ENCODE assay signal across 18 cellular contexts in genomic region chr3:155846119-155846518, GRCh38. TPM values are rescaled to one million over a fixed set of nuclear protein-coding genes. Genes with fewer than 3 reads are reported as not detected.
DNase-seq lines count a peak whose midpoint lies in the region; ATAC-seq, FAIRE-seq and TF ChIP-seq lines count a peak whose summit lies in the region.
"Had no signal": no experiment of that assay in that cellular context is flagged by ENCODE, and none has a peak within 500 bp of the region (broad histone marks: within the 10 kb centered on the region; RNA-seq: fewer than 3 reads in every experiment).

No MANE protein-coding gene starts in this region.

- H2AFZ ChIP-seq in Loucy (ENCODE audit: low read length), result no peak overlapping the region
- no peak overlapping the region for H2AFZ ChIP-seq in astrocyte (ENCODE audit: low read depth, low read length)
- H2AFZ ChIP-seq: parathyroid adenoma had no signal

- peaks cover 20% of the 10 kb centered on the region for H3K36me3 Mint-ChIP-seq in T-helper 1 cell treated with Interleukin-12 subunit alpha and Interleukin-12 subunit beta and Interleukin-4 antibody, amounts not matched to agents 30 μg/mL and 1 μg/mL, for 36 hours (ENCODE audit: low read depth)
- no peaks in the 10 kb centered on the region for H3K36me3 Mint-ChIP-seq in astrocyte (ENCODE audit: low read depth, unreplicated experiment)
- H3K36me3 Mint-ChIP-seq in naive thymus-derived CD4-positive, alpha-beta T cell, result peaks cover 0 to 16% (median 10%) of the 10 kb centered on the region in 5 donors

- no peaks in the 10 kb centered on the region for H3K27me3 Mint-ChIP-seq in T-helper 1 cell treated with Interleukin-12 subunit alpha and Interleukin-12 subunit beta and Interleukin-4 antibody, amounts not matched to agents 30 μg/mL and 1 μg/mL, for 36 hours (ENCODE audit: low read depth)
- H3K27me3 Mint-ChIP-seq in astrocyte (ENCODE audit: low read depth, unreplicated experiment), result no peaks in the 10 kb centered on the region
- H3K27me3 Mint-ChIP-seq in naive thymus-derived CD4-positive, alpha-beta T cell, result no peaks in the 10 kb centered on the region
- H3K27me3 Mint-ChIP-seq: dendritic cell treated with granulocyte-macrophage colony-stimulating factor and Interleukin-4, amounts not matched to agents 40 ng/mL and 50 ng/mL, for 4 days had no signal

- TF ChIP-seq CTCF in Loucy (conservative IDR thresholded peaks at IDR 0.05; ENCODE audit: low read length) (no peak), astrocyte (IDR thresholded peaks at IDR 0.05; ENCODE audit: insufficient read depth, low read depth, low read length) (no peak), left ventricle myocardium inferior (IDR thresholded peaks at IDR 0.05; ENCODE audit: borderline replicate concordance) (no peak), omental fat pad (IDR thresholded peaks at IDR 0.05) (no peak)

- POLR2A ChIA-PET in naive thymus-derived CD4-positive, alpha-beta T cell (lab: Charles Lee), result no interaction called here

- no peak for DNase-seq in T-helper 1 cell
- DNase-seq in astrocyte (ENCODE audit: low read depth), result peak; percentile 57
- no peak for DNase-seq in naive thymus-derived CD4-positive, alpha-beta T cell
- DNase-seq in left ventricle myocardium inferior, result no peak
- DNase-seq in omental fat pad (ENCODE audit: low spot score), result no peak
- DNase-seq in left cardiac atrium, result no peak
- DNase-seq: 8988T, aorta, H9, mucosa of descending colon, NCI-H2081 treated with DMSO at 0.1 percent for 48 hours, NCI-H69 had no signal

- CTCF ChIA-PET in naive thymus-derived CD4-positive, alpha-beta T cell (lab: Charles Lee), result no interaction called here

- no peaks in the 10 kb centered on the region for H3K9me2 ChIP-seq in Loucy (replicated peaks; ENCODE audit: low read depth, low read length)

- no peak for FAIRE-seq in astrocyte (lab: Jason Lieb, UNC)

- H3K9me3 ChIP-seq in Loucy (ENCODE audit: insufficient read depth, low read depth, low read length) (no peaks in the 10 kb centered on the region), astrocyte (ENCODE audit: insufficient read depth, low read depth, low read length) (no peaks in the 10 kb centered on the region), left ventricle myocardium inferior (replicated peaks) (no peaks in the 10 kb centered on the region)
- no peaks in the 10 kb centered on the region for H3K9me3 ChIP-seq in naive thymus-derived CD4-positive, alpha-beta T cell (ENCODE audit: control insufficient read depth in 2 of 3, low read length in 3 of 3)
- H3K9me3 ChIP-seq: mucosa of descending colon had no signal

- intact Hi-C loops in naive thymus-derived CD4-positive, alpha-beta T cell (cut with micrococcal nuclease), result no loop called here
- intact Hi-C loops in left ventricle myocardium inferior (cut with micrococcal nuclease) (no loop called here), left cardiac atrium (cut with DNase I) (no loop called here)

- H3F3A ChIP-seq in Loucy (ENCODE audit: low read depth), result no peaks in the 10 kb centered on the region

- no peaks in the 10 kb centered on the region for H3K27me3 ChIP-seq in Loucy (ENCODE audit: insufficient read depth, low read length, poor library complexity, severe bottlenecking)
- H3K27me3 ChIP-seq in astrocyte (ENCODE audit: insufficient read depth, low read length), result no peaks in the 10 kb centered on the region
- H3K27me3 ChIP-seq in naive thymus-derived CD4-positive, alpha-beta T cell (ENCODE audit: control insufficient read depth in 2 of 2, insufficient read depth in 2 of 2, low read length in 2 of 2), result no peaks in the 10 kb centered on the region
- H3K27me3 ChIP-seq in left ventricle myocardium inferior (ENCODE audit: low read depth), result no peaks in the 10 kb centered on the region

- H3K4me1 ChIP-seq in Loucy (ENCODE audit: insufficient read depth, low read length, poor library complexity, severe bottlenecking) (peaks cover 32% of the 10 kb centered on the region), astrocyte (ENCODE audit: insufficient read depth, low read length) (peaks cover 3% of the 10 kb centered on the region), left ventricle myocardium inferior (peaks cover 55% of the 10 kb centered on the region)
- peaks cover 4 to 25% of the 10 kb centered on the region in 2 donors for H3K4me1 ChIP-seq in naive thymus-derived CD4-positive, alpha-beta T cell (ENCODE audit: control insufficient read depth in 2 of 2, insufficient read depth in 2 of 2, low read length in 2 of 2)

- H3K36me3 ChIP-seq in Loucy (ENCODE audit: insufficient read depth, low read length) (no peaks in the 10 kb centered on the region), astrocyte (ENCODE audit: insufficient read depth, low read length) (peaks cover 5% of the 10 kb centered on the region), left ventricle myocardium inferior (peaks cover 11% of the 10 kb centered on the region)
- no peaks in the 10 kb centered on the region for H3K36me3 ChIP-seq in naive thymus-derived CD4-positive, alpha-beta T cell (ENCODE audit: control insufficient read depth in 2 of 3, insufficient read depth in 3 of 3, low read length in 3 of 3)

- no peaks in the 10 kb centered on the region for H3K9me3 Mint-ChIP-seq in T-helper 1 cell treated with Interleukin-12 subunit alpha and Interleukin-12 subunit beta and Interleukin-4 antibody, amounts not matched to agents 30 μg/mL and 1 μg/mL, for 36 hours
- H3K9me3 Mint-ChIP-seq in astrocyte (ENCODE audit: unreplicated experiment), result no peaks in the 10 kb centered on the region
- H3K9me3 Mint-ChIP-seq in naive thymus-derived CD4-positive, alpha-beta T cell, result no peaks in the 10 kb centered on the region
- H3K9me3 Mint-ChIP-seq: dendritic cell treated with granulocyte-macrophage colony-stimulating factor and Interleukin-4, amounts not matched to agents 40 ng/mL and 50 ng/mL, for 4 days; H9 had no signal

- H3K27ac Mint-ChIP-seq in T-helper 1 cell treated with Interleukin-12 subunit alpha and Interleukin-12 subunit beta and Interleukin-4 antibody, amounts not matched to agents 30 μg/mL and 1 μg/mL, for 36 hours, result no peak overlapping the region
- H3K27ac Mint-ChIP-seq in astrocyte (ENCODE audit: unreplicated experiment), result no peak overlapping the region
- H3K27ac Mint-ChIP-seq in naive thymus-derived CD4-positive, alpha-beta T cell, result peak overlapping the region in 3 of 9 donors; percentile 2 to 36 (median 21)
- H3K27ac Mint-ChIP-seq: dendritic cell treated with granulocyte-macrophage colony-stimulating factor and Interleukin-4, amounts not matched to agents 40 ng/mL and 50 ng/mL, for 4 days; H9 had no signal

- H3K4me2 ChIP-seq in Loucy (ENCODE audit: low read depth, low read length, poor library complexity, severe bottlenecking), result peak overlapping the region; percentile 72
- H3K4me2 ChIP-seq in astrocyte (ENCODE audit: low read length), result no peak overlapping the region

- no peak overlapping the region for H3K9ac ChIP-seq in Loucy (ENCODE audit: low read depth, low read length, poor library complexity, severe bottlenecking)
- no peak overlapping the region for H3K9ac ChIP-seq in astrocyte (ENCODE audit: low read length)
- H3K9ac ChIP-seq: parathyroid adenoma had no signal

- H3K4me3 Mint-ChIP-seq in T-helper 1 cell treated with Interleukin-12 subunit alpha and Interleukin-12 subunit beta and Interleukin-4 antibody, amounts not matched to agents 30 μg/mL and 1 μg/mL, for 36 hours, result peak overlapping the region; percentile 3
- no peak overlapping the region for H3K4me3 Mint-ChIP-seq in astrocyte (ENCODE audit: unreplicated experiment)
- H3K4me3 Mint-ChIP-seq in naive thymus-derived CD4-positive, alpha-beta T cell, result peak overlapping the region in 7 of 10 donors; percentile 2 to 61 (median 21)
- H3K4me3 Mint-ChIP-seq: dendritic cell treated with granulocyte-macrophage colony-stimulating factor and Interleukin-4, amounts not matched to agents 40 ng/mL and 50 ng/mL, for 4 days; H9 had no signal

- H4K20me1 ChIP-seq in Loucy (ENCODE audit: insufficient read depth, low read length, poor library complexity, severe bottlenecking) (peaks cover 32% of the 10 kb centered on the region), astrocyte (ENCODE audit: insufficient read depth, low read length) (peaks cover 66% of the 10 kb centered on the region)

- no peak for ATAC-seq in naive thymus-derived CD4-positive, alpha-beta T cell
- ATAC-seq in omental fat pad (ENCODE audit: low FRiP score) (no peak), left cardiac atrium (no peak)
- ATAC-seq: esophagus mucosa, mucosa of descending colon had no signal

- H3K27ac ChIP-seq in astrocyte (ENCODE audit: low read depth, low read length), result no peak overlapping the region
- no peak overlapping the region for H3K27ac ChIP-seq in naive thymus-derived CD4-positive, alpha-beta T cell (ENCODE audit: low read depth, low read length)
- H3K27ac ChIP-seq in left ventricle myocardium inferior (replicated peaks), result no peak overlapping the region
- H3K27ac ChIP-seq: parathyroid adenoma, skin epidermis had no signal

- H3K4me1 Mint-ChIP-seq in T-helper 1 cell treated with Interleukin-12 subunit alpha and Interleukin-12 subunit beta and Interleukin-4 antibody, amounts not matched to agents 30 μg/mL and 1 μg/mL, for 36 hours (ENCODE audit: low read depth), result peaks cover 36% of the 10 kb centered on the region
- H3K4me1 Mint-ChIP-seq in astrocyte (ENCODE audit: low read depth, unreplicated experiment), result peaks cover 10% of the 10 kb centered on the region
- H3K4me1 Mint-ChIP-seq in naive thymus-derived CD4-positive, alpha-beta T cell, result peaks cover 27 to 68% (median 54%) of the 10 kb centered on the region in 7 donors
- H3K4me1 Mint-ChIP-seq: H9 had no signal

- H3K79me2 ChIP-seq in Loucy (ENCODE audit: insufficient read depth, low read length) (peaks cover 62% of the 10 kb centered on the region), astrocyte (ENCODE audit: insufficient read depth, low read length) (peaks cover 89% of the 10 kb centered on the region)

- H3K4me3 ChIP-seq in Loucy (ENCODE audit: low read length, poor library complexity, severe bottlenecking) (peak overlapping the region; percentile 57), astrocyte (ENCODE audit: insufficient read depth, low read depth, low read length) (no peak overlapping the region), left ventricle myocardium inferior (no peak overlapping the region)
- no peak overlapping the region for H3K4me3 ChIP-seq in naive thymus-derived CD4-positive, alpha-beta T cell (ENCODE audit: low read length)
- H3K4me3 ChIP-seq: mucosa of descending colon, skin epidermis had no signal

RNA-seq across cellular contexts. Expression of gene SLC33A1, which starts 8.1 kb away (rescaled TPM):
- total RNA-seq in astrocyte, result 27.3 and 30.4 TPM in 2 replicates
- 10 to 100 TPM; 19.8 to 40.8 (median 31.9) TPM for total RNA-seq in naive thymus-derived CD4-positive, alpha-beta T cell
- 10 to 100 TPM in 1 of 2 donors, 1 to 10 TPM in 1; 9.4 to 14.5 TPM for polyA plus RNA-seq in naive thymus-derived CD4-positive, alpha-beta T cell
- 22.4 TPM for total RNA-seq in left ventricle myocardium inferior
- total RNA-seq in omental fat pad, result 10 to 100 TPM; 16.1 to 30.4 (median 26.8) TPM
- 10 to 100 TPM; 20.4 to 26.6 TPM for total RNA-seq in left cardiac atrium

RNA-seq across cellular contexts. Expression of gene GMPS, which starts 24.3 kb away (rescaled TPM):
- total RNA-seq in astrocyte, result 58.1 and 59.7 TPM in 2 replicates
- total RNA-seq in naive thymus-derived CD4-positive, alpha-beta T cell, result 10 to 100 TPM; 36.3 to 85.1 (median 45.4) TPM
- 10 to 100 TPM; 57.9 to 73.1 TPM for polyA plus RNA-seq in naive thymus-derived CD4-positive, alpha-beta T cell
- total RNA-seq in left ventricle myocardium inferior, result 29.4 TPM
- 10 to 100 TPM; 20.7 to 37.0 (median 25.5) TPM for total RNA-seq in omental fat pad
- total RNA-seq in left cardiac atrium, result 10 to 100 TPM; 29.3 to 39.6 TPM

RNA-seq across cellular contexts. Expression of gene C3orf33, which starts 40.0 kb away (rescaled TPM):
- total RNA-seq in astrocyte (2.4 and 3.2 TPM in 2 replicates), left ventricle myocardium inferior (6.6 TPM), omental fat pad (1 to 10 TPM; 1.1 to 2.2 (median 1.7) TPM), left cardiac atrium (1 to 10 TPM; 5.5 to 6.9 TPM)
- total RNA-seq in naive thymus-derived CD4-positive, alpha-beta T cell, result 1 to 10 TPM; 1.1 to 4.6 (median 2.7) TPM
- polyA plus RNA-seq in naive thymus-derived CD4-positive, alpha-beta T cell, result 1 to 10 TPM; 3.9 to 4.3 TPM
